In the genomic region with DNA sequence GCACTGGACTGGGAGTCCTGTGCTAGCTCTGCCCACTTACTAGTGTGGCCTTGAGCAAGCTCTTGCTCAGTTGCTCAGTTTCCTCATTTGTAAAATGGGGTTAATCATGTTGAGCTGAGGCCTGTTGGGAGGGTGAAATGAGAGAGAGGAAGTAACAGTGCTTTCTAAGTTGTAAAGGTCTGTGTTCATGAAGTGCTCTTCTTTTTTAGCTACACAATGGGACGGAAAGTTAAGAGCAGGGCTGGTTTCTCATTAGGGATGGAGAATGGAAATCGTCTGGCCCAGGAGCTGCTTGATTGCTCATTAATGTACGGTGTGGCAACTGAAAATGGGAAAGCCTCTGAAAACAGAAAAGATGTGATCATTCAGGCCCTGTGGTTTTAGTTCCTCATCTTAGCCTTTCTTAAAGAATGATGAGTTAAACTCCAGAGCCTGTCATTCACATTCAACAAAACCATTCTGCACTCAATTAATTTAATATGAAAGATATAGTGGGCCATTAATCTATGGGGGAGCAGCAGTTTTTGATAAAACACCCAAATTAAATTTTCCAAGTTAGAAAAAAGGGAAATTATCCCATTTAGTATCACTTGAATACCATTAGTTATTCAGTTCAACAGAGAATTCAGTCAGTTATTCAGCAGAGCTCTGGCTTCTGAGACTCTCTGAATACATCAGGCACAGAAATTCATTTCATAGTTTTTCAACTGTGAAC, we compare ENCODE assay signal across 14 cellular contexts.
DNase-seq lines count a peak whose midpoint lies in the region; ATAC-seq and TF ChIP-seq lines count a peak whose summit lies in the region.
"Had no signal": no experiment of that assay in that cellular context is flagged by ENCODE, and none has a peak within 500 bp of the region (broad histone marks: within the 10 kb centered on the region; RNA-seq: fewer than 3 reads in every experiment).

No MANE protein-coding gene starts in this region.

- ATAC-seq in GM21360 (IDR thresholded peaks at IDR 0.05; ENCODE audit: unreplicated experiment) (peak; percentile 70), HG03066 (IDR thresholded peaks at IDR 0.05; ENCODE audit: low read depth, unreplicated experiment) (peak; percentile 56)

- no peaks in the 10 kb centered on the region for H4K20me1 ChIP-seq in OCI-LY7 (ENCODE audit: insufficient read depth, low read length)

- no peaks in the 10 kb centered on the region for H3K36me3 ChIP-seq in OCI-LY7 (ENCODE audit: insufficient read depth, low read length)
- H3K36me3 ChIP-seq: SJCRH30, stomach had no signal

- no peaks in the 10 kb centered on the region for H3K4me1 ChIP-seq in OCI-LY7 (ENCODE audit: insufficient read depth, low read length, poor library complexity, severe bottlenecking)
- H3K4me1 ChIP-seq: SJCRH30 had no signal

- 0 out of 2 replicates have a peak overlapping the region, but pooled peaks have one; percentile 27 for H2AFZ ChIP-seq in OCI-LY7 (ENCODE audit: low read length)

- no TSS peak for BruUV-seq in OCI-LY7 (replicated peaks; lab: Mats Ljungman, UMichigan)

- H3K4me2 ChIP-seq in OCI-LY7 (ENCODE audit: low read length): no peak overlapping the region

- intact Hi-C loops in OCI-LY7 (cut with micrococcal nuclease; ENCODE audit: unreplicated experiment): no loop called here

- H3K79me2 ChIP-seq in OCI-LY7 (ENCODE audit: insufficient read depth, low read depth, low read length): no peaks in the 10 kb centered on the region

- no peaks in the 10 kb centered on the region for H3K9me2 ChIP-seq in OCI-LY7 (ENCODE audit: insufficient read depth, low read length)

- CTCF ChIA-PET in OCI-LY7 (lab: Charles Lee; ENCODE audit: unreplicated experiment): no interaction called here

- H3K9me3 ChIP-seq in OCI-LY7 (ENCODE audit: low read length): no peaks in the 10 kb centered on the region
- H3K9me3 ChIP-seq: SJCRH30, stomach had no signal

- no peak overlapping the region for H3K4me3 ChIP-seq in GM12865 (ENCODE audit: low read depth, low read length)
- H3K4me3 ChIP-seq in OCI-LY7 (ENCODE audit: low read depth, low read length, poor library complexity, severe bottlenecking): no peak overlapping the region
- H3K4me3 ChIP-seq: SJCRH30, stomach had no signal

- TF ChIP-seq CTCF in GM12865 (IDR thresholded peaks at IDR 0.05; ENCODE audit: insufficient read depth, low read depth, low read length, missing control alignments) (no peak), OCI-LY7 (conservative IDR thresholded peaks at IDR 0.05; ENCODE audit: low read length) (no peak)

- DNase-seq in GM12865 (ENCODE audit: low read depth): peak; percentile 54
- DNase-seq in OCI-LY7 (ENCODE audit: low spot score): no peak
- DNase-seq in kidney tubule cell (ENCODE audit: low spot score): no peak
- DNase-seq in DMS 273 treated with DMSO at 0.1 percent for 48 hours (lab: John Stamatoyannopoulos, UW): no peak
- no peak for DNase-seq in ecto neural progenitor cell (ENCODE audit: low spot score)
- DNase-seq in NCI-H2227 (lab: John Stamatoyannopoulos, UW; ENCODE audit: unreplicated experiment): no peak
- DNase-seq: activated CD8-positive, alpha-beta memory T cell treated with anti-CD3 and anti-CD28 coated beads for 24 hours; CD4-positive, CD25-positive, alpha-beta regulatory T cell; mesendoderm; NCI-H1417 treated with DMSO at 0.1 percent for 48 hours; SJCRH30; stomach had no signal

- H3K27ac ChIP-seq in OCI-LY7 (ENCODE audit: low read depth, low read length, poor library complexity, severe bottlenecking): no peak overlapping the region
- H3K27ac ChIP-seq: SJCRH30, stomach had no signal

- POLR2A ChIA-PET in OCI-LY7 (lab: Charles Lee): interaction anchor here (0.8 to 1.2 kb wide), 2 partner anchors 10 to 25 kb away, joined by 3 read pairs; no protein-coding TSS in a partner anchor
